In the genomic region with DNA sequence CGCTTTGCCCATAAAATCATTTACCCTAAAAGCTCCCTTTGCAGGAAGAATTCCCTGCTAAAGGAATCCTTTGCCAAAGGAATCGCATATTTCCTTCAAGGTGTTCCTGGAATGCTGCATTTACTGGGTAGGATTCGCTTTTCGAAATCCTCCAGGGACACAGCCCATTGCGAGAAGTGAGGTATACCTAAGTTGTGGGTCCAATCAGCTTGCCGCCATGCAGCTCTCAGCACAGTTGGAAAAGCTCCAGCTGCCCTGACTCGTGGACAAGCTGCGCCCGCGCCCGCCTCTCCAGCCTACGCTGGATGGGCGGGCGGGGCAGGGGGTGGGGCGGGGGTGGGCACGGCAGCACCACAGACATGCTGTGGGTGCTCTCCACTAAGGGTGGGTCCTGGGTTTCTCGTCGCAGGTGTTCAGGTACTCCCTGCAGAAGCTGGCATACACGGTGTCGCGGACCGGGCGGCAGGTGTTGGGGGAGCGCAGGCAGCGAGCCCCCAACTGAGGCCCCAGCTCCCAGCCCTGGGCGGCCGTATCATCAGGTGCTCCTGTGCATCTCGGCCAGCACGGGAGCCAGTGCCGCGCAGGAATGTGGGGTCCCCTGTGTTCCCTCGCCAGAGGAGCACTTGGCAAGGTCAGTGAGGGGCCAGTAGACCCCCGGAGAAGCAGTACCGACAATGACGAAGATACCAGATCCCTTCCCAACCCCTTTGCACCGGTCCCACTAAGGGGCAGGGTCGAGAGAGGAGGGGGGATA, we compare ENCODE assay signal across 12 cellular contexts. TPM values are rescaled to one million over a fixed set of nuclear protein-coding genes. Genes with fewer than 3 reads are reported as not detected.
DNase-seq lines count a peak whose midpoint lies in the region; ATAC-seq and TF ChIP-seq lines count a peak whose summit lies in the region.
"Had no signal": no experiment of that assay in that cellular context is flagged by ENCODE, and none has a peak within 500 bp of the region (broad histone marks: within the 10 kb centered on the region; RNA-seq: fewer than 3 reads in every experiment).

No MANE protein-coding gene starts in this region.

- TF ChIP-seq EP300 in sigmoid colon (IDR thresholded peaks at IDR 0.05): no peak

- H3K9me3 ChIP-seq in breast epithelium: no peaks in the 10 kb centered on the region
- no peaks in the 10 kb centered on the region for H3K9me3 ChIP-seq in iPS-15b (ENCODE audit: control insufficient read depth, insufficient read depth, low read length)
- no peaks in the 10 kb centered on the region for H3K9me3 ChIP-seq in sigmoid colon
- H3K9me3 ChIP-seq: adrenal gland, tibial nerve had no signal

- H3K36me3 ChIP-seq in breast epithelium: peaks cover 2% of the 10 kb centered on the region
- peaks cover 8% of the 10 kb centered on the region for H3K36me3 ChIP-seq in iPS-15b (ENCODE audit: control insufficient read depth, insufficient read depth, low read length)
- H3K36me3 ChIP-seq in sigmoid colon: no peaks in the 10 kb centered on the region

- DNase-seq in NCI-H187 treated with DMSO at 0.1 percent for 48 hours (lab: John Stamatoyannopoulos, UW) (peak; percentile 63), breast epithelium (ENCODE audit: low spot score in 2 of 2) (peak in 1 of 2 donors; percentile 62), sigmoid colon (peak; percentile 91), GM03348 (ENCODE audit: low spot score) (no peak), dedifferentiated amniotic fluid mesenchymal stem cell (ENCODE audit: extremely low spot score) (no peak), H4 (ENCODE audit: low spot score) (no peak)
- DNase-seq: NK-92 treated with Interleukin-12 subunit alpha and Interleukin-12 subunit beta, amount 100 ng/mL, for 24 hours had no signal

- H3K4me1 ChIP-seq in breast epithelium (peaks cover 9 to 12% of the 10 kb centered on the region in 2 donors), iPS-15b (ENCODE audit: control insufficient read depth, insufficient read depth, low read length) (peaks cover 30% of the 10 kb centered on the region), sigmoid colon (peaks cover 0 to 94% (median 85%) of the 10 kb centered on the region in 4 donors)

- H3K4me3 ChIP-seq in breast epithelium (peak overlapping the region in 2 of 3 donors; percentile 23 to 48), iPS-15b (ENCODE audit: low read depth, low read length) (peak overlapping the region; percentile 19), sigmoid colon (peak overlapping the region in 3 of 4 donors; percentile 45 to 57 (median 54))
- H3K4me3 ChIP-seq: adrenal gland had no signal

- peak overlapping the region; percentile 25 to 66 for H3K27ac ChIP-seq in breast epithelium
- peak overlapping the region; percentile 57 to 99 (median 97) for H3K27ac ChIP-seq in sigmoid colon
- H3K27ac ChIP-seq: adrenal gland, tibial nerve had no signal

- H3K27me3 ChIP-seq in breast epithelium (no peaks in the 10 kb centered on the region), iPS-15b (ENCODE audit: control insufficient read depth, insufficient read depth, low read length) (peaks cover 19% of the 10 kb centered on the region), sigmoid colon (no peaks in the 10 kb centered on the region)
- H3K27me3 ChIP-seq: adrenal gland, tibial nerve had no signal

- 54 to 80% methylated on average over 37 of the region's 37 CpGs for WGBS in sigmoid colon, 2 donors

- intact Hi-C loops in breast epithelium (cut with DNase I; ENCODE audit: low total_unique reads): no loop called here
- intact Hi-C loops in sigmoid colon (cut with DNase I): no loop called here

- no peak for ATAC-seq in HG03521 (IDR thresholded peaks at IDR 0.05; ENCODE audit: unreplicated experiment)
- ATAC-seq: HCT116 had no signal

- TF ChIP-seq POLR2A in breast epithelium (IDR thresholded peaks at IDR 0.05) (no peak), sigmoid colon (IDR thresholded peaks at IDR 0.05) (no peak)

- TF ChIP-seq CTCF in breast epithelium (IDR thresholded peaks at IDR 0.05) (no peak), sigmoid colon (IDR thresholded peaks at IDR 0.05) (no peak)

- H3K9ac ChIP-seq in iPS-15b (ENCODE audit: low read depth, low read length): no peak overlapping the region

RNA-seq across cellular contexts. Expression of gene NNAT, which starts 1.4 kb away (rescaled TPM):
- total RNA-seq in breast epithelium (10 to 100 TPM in 1 of 3 donors, 1 to 10 TPM in 2; 3.9 to 82.1 (median 9.7) TPM), sigmoid colon (100 to 1,000 TPM in 2 of 4 donors, 10 to 100 TPM in 2; 82.8 to 125 (median 97.2) TPM)
- polyA plus RNA-seq in sigmoid colon: 10 to 100 TPM in 1 of 3 donors, 1 to 10 TPM in 1, not detected in 1; 7.8 to 20.8 TPM
- not detected in 2 replicates for total RNA-seq in H4 (2014; rRNA removed; shearing (Covaris generic))

RNA-seq across cellular contexts. Expression of gene BLCAP, which starts 5.2 kb away (rescaled TPM):
- total RNA-seq in breast epithelium (10 to 100 TPM; 62.9 to 81.8 (median 63.2) TPM), sigmoid colon (10 to 100 TPM; 53.1 to 68.1 (median 57.1) TPM)
- polyA plus RNA-seq in sigmoid colon: 10 to 100 TPM; 40.2 to 68.7 (median 56.5) TPM
- 37.1 and 50.3 TPM in 2 replicates for total RNA-seq in H4 (2014; rRNA removed; shearing (Covaris generic))

Comparison
In these comparisons a context has a peak if more than half of its experiments do, and no peak if none do; other contexts are left out.
1. DNase-seq: peak in NCI-H187 treated with DMSO at 0.1 percent for 48 hours (single experiment) and sigmoid colon (single experiment); none in GM03348 (single experiment), dedifferentiated amniotic fluid mesenchymal stem cell (single experiment) and H4 (single experiment).
2. Peak in every context shown above with its lines, with median percentiles within 50 percentile points of each other: H3K4me3 ChIP-seq.